In the genomic region with DNA sequence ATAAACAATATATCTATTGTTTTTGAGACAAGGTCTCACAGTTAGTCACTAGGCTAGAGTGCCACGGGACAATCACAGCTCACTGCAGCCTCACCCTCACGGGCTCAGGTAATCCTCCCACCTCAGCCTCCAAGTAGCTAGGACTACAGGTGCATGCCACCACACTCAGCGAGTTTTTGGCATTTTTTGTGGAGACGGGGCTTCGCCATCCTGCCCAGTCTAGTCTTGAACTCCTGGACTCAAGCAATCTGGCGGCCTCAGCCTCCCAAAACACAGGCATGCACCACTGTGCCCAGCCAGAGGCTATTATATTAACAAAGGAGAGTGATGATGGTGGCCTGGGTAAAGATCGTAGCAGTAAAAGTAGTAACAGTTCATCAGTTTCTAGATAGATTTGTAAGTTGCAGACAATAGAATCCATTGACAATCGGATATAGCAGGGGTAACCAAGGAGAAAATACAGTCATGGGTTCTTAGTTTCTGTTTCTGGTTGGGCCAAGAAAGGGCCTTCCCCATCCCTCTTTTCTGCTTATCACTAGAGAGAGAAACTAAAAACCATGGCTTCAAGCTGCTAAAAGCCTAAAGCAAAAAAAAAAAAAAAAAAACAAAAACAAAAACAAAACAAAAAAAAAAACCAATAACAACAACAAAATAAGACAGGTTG, we compare ENCODE assay signal across 11 cellular contexts.
DNase-seq lines count a peak whose midpoint lies in the region; ATAC-seq, FAIRE-seq and TF ChIP-seq lines count a peak whose summit lies in the region.
"Had no signal": no experiment of that assay in that cellular context is flagged by ENCODE, and none has a peak within 500 bp of the region (broad histone marks: within the 10 kb centered on the region; RNA-seq: fewer than 3 reads in every experiment).

No MANE protein-coding gene starts in this region.

- H4K8ac ChIP-seq in H9 (replicated peaks; ENCODE audit: insufficient read length, low read depth, low read length): no peak overlapping the region

- H3K27me3 ChIP-seq in ACC112 (ENCODE audit: insufficient read depth, low read length) (no peaks in the 10 kb centered on the region), H9 (ENCODE audit: insufficient read depth, low read length) (no peaks in the 10 kb centered on the region)
- H3K27me3 ChIP-seq: cardiac muscle cell, Peyer's patch had no signal

- no peak overlapping the region for H4K91ac ChIP-seq in H9 (ENCODE audit: insufficient read length, low read depth, low read length)

- no peak overlapping the region for H3K18ac ChIP-seq in H9 (ENCODE audit: insufficient read length, low read depth, low read length)

- peaks cover 24 to 34% of the 10 kb centered on the region in 2 experiments for H3K4me1 Mint-ChIP-seq in H9

- no peak for FAIRE-seq in frontal cortex (lab: Jason Lieb, UNC)

- no peaks in the 10 kb centered on the region for H4K20me1 ChIP-seq in H9 (ENCODE audit: control insufficient read depth, insufficient read depth, insufficient read length)

- H3K14ac ChIP-seq in H9 (ENCODE audit: insufficient read depth, low read length): no peak overlapping the region

- H2BK120ac ChIP-seq in H9 (ENCODE audit: low read depth, low read length, poor library complexity, severe bottlenecking): no peak overlapping the region

- H3K79me2 ChIP-seq in ACC112 (ENCODE audit: control insufficient read depth, insufficient read depth, low read length, unreplicated experiment): no peaks in the 10 kb centered on the region
- H3K79me2 ChIP-seq in H9 (ENCODE audit: insufficient read depth, low read length): no peaks in the 10 kb centered on the region

- H3K23me2 ChIP-seq in H9 (ENCODE audit: insufficient read length, low read depth, low read length, poor library complexity, severe bottlenecking): no peaks in the 10 kb centered on the region

- no peaks in the 10 kb centered on the region for H3K9me3 Mint-ChIP-seq in H9
- H3K9me3 Mint-ChIP-seq: neural crest cell had no signal

- peak; percentile 39 for ATAC-seq in GM18867 (IDR thresholded peaks at IDR 0.05; ENCODE audit: unreplicated experiment)
- no peak for ATAC-seq in GM21723 (IDR thresholded peaks at IDR 0.05; ENCODE audit: unreplicated experiment)

- no peak overlapping the region for H3K56ac ChIP-seq in H9 (ENCODE audit: insufficient read length, low read depth, low read length)

- no peak overlapping the region for H3K4me3 Mint-ChIP-seq in H9
- H3K4me3 Mint-ChIP-seq: neural crest cell had no signal

- no peak for TF ChIP-seq CTCF in fibroblast of villous mesenchyme (IDR thresholded peaks at IDR 0.05; ENCODE audit: insufficient read depth, low read depth, low read length)
- TF ChIP-seq CTCF in H9 (conservative IDR thresholded peaks at IDR 0.05): no peak

- H2AFZ ChIP-seq in ACC112 (ENCODE audit: low read length, unreplicated experiment): peak overlapping the region; percentile 91
- no peak overlapping the region for H2AFZ ChIP-seq in H9 (ENCODE audit: low read length)

- DNase-seq in OCI-M1 (lab: John Stamatoyannopoulos, UW): peak; percentile 26
- DNase-seq in fibroblast of villous mesenchyme (ENCODE audit: low read depth): no peak
- no peak for DNase-seq in H9
- no peak for DNase-seq in frontal cortex (ENCODE audit: low spot score in 2 of 2)
- no peak for DNase-seq in pons (ENCODE audit: low spot score)

- no peaks in the 10 kb centered on the region for H3K9me3 ChIP-seq in H9 (ENCODE audit: control insufficient read depth, low read depth, low read length)
- H3K9me3 ChIP-seq: Peyer's patch had no signal

- H3K36me3 ChIP-seq in ACC112 (ENCODE audit: insufficient read depth, low read length): no peaks in the 10 kb centered on the region
- H3K36me3 ChIP-seq: cardiac muscle cell, Peyer's patch had no signal

- no peaks in the 10 kb centered on the region for H3K36me3 Mint-ChIP-seq in H9 (ENCODE audit: insufficient read depth in 1 of 3, low read depth in 3 of 3)

- no peak overlapping the region for H2BK20ac ChIP-seq in H9 (ENCODE audit: low read depth, low read length, poor library complexity, severe bottlenecking)

- H3K4me1 ChIP-seq in ACC112 (ENCODE audit: control insufficient read depth, insufficient read depth, low read length, unreplicated experiment): peaks cover 5% of the 10 kb centered on the region
- H3K4me1 ChIP-seq in H9 (ENCODE audit: insufficient read depth, low read length): peaks cover 2% of the 10 kb centered on the region; the same call in 1 of the 2 replicates
- H3K4me1 ChIP-seq: Peyer's patch had no signal

- peak overlapping the region in 1 of 3 experiments; percentile 25; a peak in 2 of 7 replicates for H3K27ac Mint-ChIP-seq in H9

- H3K79me1 ChIP-seq in H9 (ENCODE audit: insufficient read depth, low read depth, low read length, poor library complexity, severe bottlenecking): no peaks in the 10 kb centered on the region

- H3K4me2 ChIP-seq in H9 (ENCODE audit: insufficient read depth, insufficient read length, low read length): no peak overlapping the region

- H3K23ac ChIP-seq in H9 (ENCODE audit: insufficient read length, low read depth, low read length): no peak overlapping the region

- no CpG with 5 or more reads among the region's 8 CpGs for WGBS in H9 (ENCODE audit: extremely low coverage, insufficient read length, low lambda C conversion rate)

- no peak overlapping the region for H2BK5ac ChIP-seq in H9 (ENCODE audit: insufficient read length, low read length)

- H2AK5ac ChIP-seq in H9 (ENCODE audit: insufficient read length, low read length): no peak overlapping the region

- peak overlapping the region; percentile 41; the same call in 1 of the 2 replicates for H3K27ac ChIP-seq in ACC112 (ENCODE audit: low read depth, low read length)
- H3K27ac ChIP-seq in H9 (ENCODE audit: insufficient read length, low read depth, low read length): no peak overlapping the region
- H3K27ac ChIP-seq: cardiac muscle cell, Peyer's patch had no signal

- H3T11ph ChIP-seq in H9 (ENCODE audit: low read length): no peak overlapping the region

- H3K4me3 ChIP-seq in ACC112 (ENCODE audit: low read depth, low read length): peak overlapping the region; percentile 67
- peak overlapping the region; percentile 49 for H3K4me3 ChIP-seq in fibroblast of villous mesenchyme (ENCODE audit: low read depth, low read length)
- H3K4me3 ChIP-seq: cardiac muscle cell had no signal

- no peak overlapping the region for H2BK15ac ChIP-seq in H9 (ENCODE audit: low read depth, low read length)

- no peak overlapping the region for H4K5ac ChIP-seq in H9 (ENCODE audit: insufficient read length, low read depth, low read length)

- no peak overlapping the region for H3K9ac ChIP-seq in H9 (ENCODE audit: extremely low read depth, insufficient read length, low read length)

- H3K27me3 Mint-ChIP-seq in H9 (ENCODE audit: low read depth): no peaks in the 10 kb centered on the region

- H2BK12ac ChIP-seq in H9 (ENCODE audit: insufficient read length, low read depth, low read length): no peak overlapping the region

- no peak overlapping the region for H3K4ac ChIP-seq in H9 (ENCODE audit: low read depth, low read length)
